Comparison of ENCODE assay signal across 22 cellular contexts in the genomic region with DNA sequence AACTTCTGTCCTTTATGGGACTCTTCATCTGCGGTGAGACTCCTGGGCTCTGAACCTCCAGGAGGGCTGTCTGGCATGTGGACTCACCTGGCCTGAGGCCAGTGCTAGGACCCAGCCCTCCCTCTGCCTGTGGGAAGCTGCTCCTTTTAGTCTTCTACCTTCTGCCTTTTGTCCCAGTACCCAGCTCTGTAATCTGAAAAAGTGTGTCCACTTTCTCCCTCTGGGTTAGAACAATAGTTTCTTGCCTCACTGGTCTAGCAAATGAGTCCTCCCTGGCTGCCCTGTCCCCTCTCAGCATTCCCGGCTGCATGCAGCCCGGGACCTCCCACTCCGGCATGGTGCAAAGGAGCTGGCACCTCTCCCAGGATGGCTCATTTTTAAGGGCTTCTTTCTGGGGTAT. TPM values are rescaled to one million over a fixed set of nuclear protein-coding genes. Genes with fewer than 3 reads are reported as not detected.
"Had no signal": no experiment of that assay in that cellular context is flagged by ENCODE, and none has a peak within 500 bp of the region (broad histone marks: within the 10 kb centered on the region; RNA-seq: fewer than 3 reads in every experiment).

No MANE protein-coding gene starts in this region.

- H3K4me3 Mint-ChIP-seq: activated naive CD8-positive, alpha-beta T cell treated with anti-CD3 and anti-CD28 coated beads, Interleukin-2, amount 10 ng/mL, durations not matched to agents 7 days and 5 days; activated T-helper 1 cell treated with anti-CD3 and anti-CD28 coated beads, Interleukin-12 subunit alpha, Interleukin-12 subunit beta, Interleukin-2, Interleukin-4 antibody, amounts not matched to agents 30 ng/mL and 10 ng/mL and 1 ng/mL, durations not matched to agents 14 hours and 24 hours and 36 hours; natural killer cell treated with Interleukin-12 subunit alpha and Interleukin-12 subunit beta and Interleukin-15 and Interleukin-18, amount 100 ng/mL, for 72 hours; stimulated activated naive B cell treated with anti-CD40 and anti-IgM and Interleukin-4, amounts not matched to agents 10 μg/mL and 1 μg/mL and 100 μg/mL, for 72 hours had no signal

- DNase-seq: activated CD4-positive, CD25-positive, alpha-beta regulatory T cell treated with anti-CD3 and anti-CD28 coated beads, Interleukin-2, amount 50 U/mL, for 72 hours; activated naive CD4-positive, alpha-beta T cell; activated naive CD8-positive, alpha-beta T cell treated with anti-CD3 and anti-CD28 coated beads, Interleukin-2, amount 10 ng/mL, durations not matched to agents 7 days and 5 days; anterior cingulate cortex; colonic mucosa; kidney; left ventricle myocardium superior; posterior cingulate gyrus; stimulated activated CD4-positive, alpha-beta T cell treated with anti-CD3 and anti-CD28 coated beads, Interleukin-15, amount 100 ng/mL, for 24 hours; stimulated activated CD4-positive, alpha-beta T cell treated with anti-CD3 and anti-CD28 coated beads, Interleukin-4, amount 100 ng/mL, for 1 hour; stimulated activated naive B cell treated with anti-CD40 and anti-IgM and Interleukin-4, amounts not matched to agents 10 μg/mL and 1 μg/mL and 100 μg/mL, for 72 hours; transverse colon had no signal

- H3K4me3 ChIP-seq: cardiac muscle cell, colonic mucosa, esophagus muscularis mucosa, hepatocyte, transverse colon had no signal

- H2AFZ ChIP-seq: hepatocyte had no signal

- H3K4me1 ChIP-seq: colonic mucosa, esophagus muscularis mucosa, transverse colon had no signal

- ATAC-seq: left ventricle myocardium superior; natural killer cell treated with Interleukin-12 subunit alpha and Interleukin-12 subunit beta and Interleukin-15 and Interleukin-18, amount 100 ng/mL, for 72 hours; stimulated activated naive B cell treated with anti-CD40 and anti-IgM and Interleukin-4, amounts not matched to agents 10 μg/mL and 1 μg/mL and 100 μg/mL, for 72 hours had no signal

- H3K27ac ChIP-seq: cardiac muscle cell, colonic mucosa, esophagus muscularis mucosa, hepatocyte, transverse colon had no signal

- H3K36me3 Mint-ChIP-seq: activated naive CD8-positive, alpha-beta T cell treated with anti-CD3 and anti-CD28 coated beads, Interleukin-2, amount 10 ng/mL, durations not matched to agents 7 days and 5 days; natural killer cell treated with Interleukin-12 subunit alpha and Interleukin-12 subunit beta and Interleukin-15 and Interleukin-18, amount 100 ng/mL, for 72 hours had no signal

- H3K9me3 Mint-ChIP-seq: activated naive CD8-positive, alpha-beta T cell treated with anti-CD3 and anti-CD28 coated beads, Interleukin-2, amount 10 ng/mL, durations not matched to agents 7 days and 5 days; activated T-helper 1 cell treated with anti-CD3 and anti-CD28 coated beads, Interleukin-12 subunit alpha, Interleukin-12 subunit beta, Interleukin-2, Interleukin-4 antibody, amounts not matched to agents 30 ng/mL and 10 ng/mL and 1 ng/mL, durations not matched to agents 14 hours and 24 hours and 36 hours; natural killer cell treated with Interleukin-12 subunit alpha and Interleukin-12 subunit beta and Interleukin-15 and Interleukin-18, amount 100 ng/mL, for 72 hours had no signal

- H3K79me2 ChIP-seq: hepatocyte had no signal

- FAIRE-seq: endometrium, kidney had no signal

- H3K9me3 ChIP-seq: colonic mucosa, esophagus muscularis mucosa, transverse colon had no signal

- H3K27me3 Mint-ChIP-seq: stimulated activated naive B cell treated with anti-CD40 and anti-IgM and Interleukin-4, amounts not matched to agents 10 μg/mL and 1 μg/mL and 100 μg/mL, for 72 hours had no signal

- H3K4me2 ChIP-seq: hepatocyte had no signal

- H3K36me3 ChIP-seq: cardiac muscle cell, colonic mucosa, esophagus muscularis mucosa, transverse colon had no signal

- H3K27me3 ChIP-seq: cardiac muscle cell, colonic mucosa, esophagus muscularis mucosa, transverse colon had no signal

- H3K27ac Mint-ChIP-seq: activated naive CD8-positive, alpha-beta T cell treated with anti-CD3 and anti-CD28 coated beads, Interleukin-2, amount 10 ng/mL, durations not matched to agents 7 days and 5 days; activated T-helper 1 cell treated with anti-CD3 and anti-CD28 coated beads, Interleukin-12 subunit alpha, Interleukin-12 subunit beta, Interleukin-2, Interleukin-4 antibody, amounts not matched to agents 30 ng/mL and 10 ng/mL and 1 ng/mL, durations not matched to agents 14 hours and 24 hours and 36 hours; natural killer cell treated with Interleukin-12 subunit alpha and Interleukin-12 subunit beta and Interleukin-15 and Interleukin-18, amount 100 ng/mL, for 72 hours; stimulated activated naive B cell treated with anti-CD40 and anti-IgM and Interleukin-4, amounts not matched to agents 10 μg/mL and 1 μg/mL and 100 μg/mL, for 72 hours had no signal

RNA-seq across cellular contexts. Expression of a gene that starts 25.9 kb away (rescaled TPM):
- total RNA-seq: activated CD8-positive, alpha-beta memory T cell treated with anti-CD3 and anti-CD28 coated beads for 36 hours; activated naive CD8-positive, alpha-beta T cell treated with anti-CD3 and anti-CD28 coated beads, Interleukin-2, amount 10 ng/mL, durations not matched to agents 7 days and 5 days; activated T-helper 1 cell treated with anti-CD3 and anti-CD28 coated beads, Interleukin-12 subunit alpha, Interleukin-12 subunit beta, Interleukin-2, Interleukin-4 antibody, amounts not matched to agents 30 ng/mL and 10 ng/mL and 1 ng/mL, durations not matched to agents 14 hours and 24 hours and 36 hours; cardiac muscle cell; esophagus muscularis mucosa; hepatocyte; kidney; left ventricle myocardium superior; mesenteric fat pad; natural killer cell treated with Interleukin-12 subunit alpha and Interleukin-12 subunit beta and Interleukin-15 and Interleukin-18, amount 100 ng/mL, for 72 hours; skeletal muscle tissue; subcutaneous adipose tissue; transverse colon had no signal
- polyA plus RNA-seq: cardiac muscle cell, hepatocyte had no signal

RNA-seq across cellular contexts. Expression of a gene that starts 47.7 kb away (rescaled TPM):
- total RNA-seq: activated CD8-positive, alpha-beta memory T cell treated with anti-CD3 and anti-CD28 coated beads for 36 hours; activated naive CD8-positive, alpha-beta T cell treated with anti-CD3 and anti-CD28 coated beads, Interleukin-2, amount 10 ng/mL, durations not matched to agents 7 days and 5 days; activated T-helper 1 cell treated with anti-CD3 and anti-CD28 coated beads, Interleukin-12 subunit alpha, Interleukin-12 subunit beta, Interleukin-2, Interleukin-4 antibody, amounts not matched to agents 30 ng/mL and 10 ng/mL and 1 ng/mL, durations not matched to agents 14 hours and 24 hours and 36 hours; cardiac muscle cell; colonic mucosa; esophagus muscularis mucosa; kidney; left ventricle myocardium superior; mesenteric fat pad; natural killer cell treated with Interleukin-12 subunit alpha and Interleukin-12 subunit beta and Interleukin-15 and Interleukin-18, amount 100 ng/mL, for 72 hours; skeletal muscle tissue; subcutaneous adipose tissue; transverse colon had no signal
- polyA plus RNA-seq: cardiac muscle cell had no signal

RNA-seq across cellular contexts. Expression of a gene that starts 55.6 kb away (rescaled TPM):
- total RNA-seq: activated CD8-positive, alpha-beta memory T cell treated with anti-CD3 and anti-CD28 coated beads for 36 hours; activated naive CD8-positive, alpha-beta T cell treated with anti-CD3 and anti-CD28 coated beads, Interleukin-2, amount 10 ng/mL, durations not matched to agents 7 days and 5 days; activated T-helper 1 cell treated with anti-CD3 and anti-CD28 coated beads, Interleukin-12 subunit alpha, Interleukin-12 subunit beta, Interleukin-2, Interleukin-4 antibody, amounts not matched to agents 30 ng/mL and 10 ng/mL and 1 ng/mL, durations not matched to agents 14 hours and 24 hours and 36 hours; colonic mucosa; esophagus muscularis mucosa; kidney; mesenteric fat pad; natural killer cell treated with Interleukin-12 subunit alpha and Interleukin-12 subunit beta and Interleukin-15 and Interleukin-18, amount 100 ng/mL, for 72 hours; skeletal muscle tissue; subcutaneous adipose tissue; transverse colon had no signal
- polyA plus RNA-seq: hepatocyte had no signal
